ENCODE assay signal across 8 cellular contexts in the genomic region with DNA sequence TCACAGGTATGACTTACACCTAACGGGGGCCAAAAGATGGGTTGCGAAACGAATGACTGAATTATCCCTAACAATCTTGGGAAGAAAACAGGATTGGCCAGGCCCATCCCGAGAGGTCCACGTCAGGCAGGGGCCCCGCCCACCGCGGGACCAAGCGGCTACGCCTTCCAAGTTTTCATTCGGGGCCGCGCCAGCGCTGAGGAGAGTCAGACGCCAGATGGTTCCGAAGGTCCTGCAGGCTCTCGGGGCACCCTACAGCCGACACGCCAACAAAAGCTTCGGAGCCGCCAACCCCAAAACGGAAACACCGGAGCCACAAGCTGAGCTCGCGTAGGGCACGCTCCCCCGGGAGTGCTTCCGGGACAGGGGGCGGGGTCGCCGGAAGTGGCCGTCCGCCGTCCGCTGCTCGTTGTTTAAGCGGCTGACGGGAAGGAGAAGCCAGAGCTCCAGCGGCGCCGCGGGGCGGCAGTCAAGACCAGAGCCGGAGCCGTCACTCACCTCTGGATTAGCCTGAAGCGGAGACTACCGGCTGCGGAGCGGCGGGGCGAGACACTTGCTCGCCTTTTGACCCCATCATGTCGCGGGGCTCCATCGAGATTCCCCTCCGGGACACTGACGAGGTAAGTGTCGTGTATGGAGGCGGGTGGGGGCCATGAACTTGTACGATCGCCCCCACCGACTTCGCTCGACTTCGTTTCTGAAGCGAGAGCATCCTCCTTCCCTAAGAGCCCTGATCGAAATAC. TPM values are rescaled to one million over a fixed set of nuclear protein-coding genes. Genes with fewer than 3 reads are reported as not detected.
DNase-seq lines count a peak whose midpoint lies in the region; ATAC-seq and TF ChIP-seq lines count a peak whose summit lies in the region.

CTR9 (plus strand) TSS at position 409 of the 743 bp plus-strand sequence; CDS start at position 576, 167 bp downstream.

- peaks cover 31 to 34% of the 10 kb centered on the region in 2 experiments for H3K36me3 ChIP-seq in SK-N-SH (replicated peaks in 1 of 2; ENCODE audit: control insufficient read depth in 1 of 2, insufficient read depth in 2 of 2, low read length in 1 of 2)

- H3K9me3 ChIP-seq in SK-N-SH, result no peaks in the 10 kb centered on the region

- H3K4me3 ChIP-seq in SK-N-SH (ENCODE audit: low read depth in 2 of 2, low read length in 1 of 2), result peak within 1 kb of the TSS; percentile 76 to 98

- H3F3A ChIP-seq in SK-N-SH (replicated peaks; ENCODE audit: insufficient read depth), result peaks cover 11% of the 10 kb centered on the region

- DNase-seq in GM10248 (ENCODE audit: extremely low spot score) (peak; percentile 91), NCI-H1048 (lab: John Stamatoyannopoulos, UW) (peak; percentile 54), SK-N-SH (peak; percentile 89), germinal center (ENCODE audit: low spot score) (peak; percentile 80), occipital lobe (lab: John Stamatoyannopoulos, UW) (peak; percentile 86)
- DNase-seq in activated naive CD4-positive, alpha-beta T cell treated with anti-CD3 and anti-CD28 coated beads, Interleukin-2, amount 50 U/mL, for 16 hours, result peak; percentile 91

- peak; percentile 87 for ATAC-seq in HG02571 (IDR thresholded peaks at IDR 0.05; ENCODE audit: unreplicated experiment)

- peak within 1 kb of the TSS; percentile 89 for H3K4me2 ChIP-seq in SK-N-SH

- H3K4me1 ChIP-seq in SK-N-SH (ENCODE audit: control insufficient read depth in 1 of 2, insufficient read depth in 2 of 2, low read depth in 1 of 2, low read length in 1 of 2), result peaks cover 0 to 10% of the 10 kb centered on the region in 2 experiments; a peak in 2 of 4 replicates

- TF ChIP-seq CTCF in GM10248 (IDR thresholded peaks at IDR 0.05; ENCODE audit: control extremely low read depth, extremely low read depth, low read depth, missing control alignments) (peak; percentile 53), SK-N-SH (IDR thresholded peaks at IDR 0.05) (peak; percentile 29; the same call in 1 of the 2 replicates)

- POLR2A ChIA-PET in GM10248 (lab: Yijun Ruan, JAX), result interaction anchor here (0.6 to 1.1 kb wide), 8 partner anchors 10 to 254 kb away, joined by 3 to 5 read pairs (median 4); partner anchors contain the start of genes EIF4G2 and RNF141
- POLR2A ChIA-PET in SK-N-SH (lab: Yijun Ruan, JAX), result interaction anchor here (0.6 to 1.4 kb wide), 11 partner anchors 9 to 358 kb away, joined by 3 to 18 read pairs (median 4); partner anchors contain the start of genes EIF4G2 and RNF141

- H3K27ac ChIP-seq in SK-N-SH (ENCODE audit: low read depth in 2 of 2, low read length in 1 of 2) (peak within 1 kb of the TSS; percentile 94 to 99), temporal lobe (ENCODE audit: low read depth, low read length) (peak within 1 kb of the TSS; percentile 80)

- CTCF ChIA-PET in GM10248 (lab: Yijun Ruan, JAX), result interaction anchor here (0.8 to 1.1 kb wide), 7 partner anchors 9 to 345 kb away, joined by 3 to 6 read pairs (median 4); no protein-coding TSS in a partner anchor
- CTCF ChIA-PET in SK-N-SH (lab: Yijun Ruan, JAX), result interaction anchor here (0.8 to 1.9 kb wide), 4 partner anchors 9 to 34 kb away, joined by 3 to 12 read pairs (median 4); no protein-coding TSS in a partner anchor

- 0 out of 2 replicates have a peak, but pooled peaks cover 6% of the 10 kb centered on the region for H4K20me1 ChIP-seq in SK-N-SH (ENCODE audit: insufficient read depth)

- WGBS in SK-N-SH (ENCODE audit: low lambda C conversion rate), result 0% methylated on average over 10 of the region's 67 CpGs

- H3K27me3 ChIP-seq in SK-N-SH (ENCODE audit: insufficient read depth), result no peaks in the 10 kb centered on the region

- TF ChIP-seq RAD21 in SK-N-SH (IDR thresholded peaks at IDR 0.05; ENCODE audit: low read length), result peak; percentile 47

- H3K9me2 ChIP-seq in SK-N-SH, result no peaks in the 10 kb centered on the region

- H3K79me2 ChIP-seq in SK-N-SH (ENCODE audit: insufficient read depth), result peaks cover 35% of the 10 kb centered on the region

- peak within 1 kb of the TSS; percentile 89 for H2AFZ ChIP-seq in SK-N-SH (ENCODE audit: low read depth)

- TF ChIP-seq EP300 in SK-N-SH (IDR thresholded peaks at IDR 0.05; ENCODE audit: borderline replicate concordance in 1 of 2, low read depth in 1 of 2, low read length in 1 of 2), result peak in 1 of 2 experiments; percentile 30; a peak in 1 of 4 replicates

- H3K9ac ChIP-seq in SK-N-SH, result peak within 1 kb of the TSS; percentile 83

TF ChIP-seq in SK-N-SH, 30 proteins besides CTCF, POLR2A, EP300 and RAD21 (continues in another document):
- TF ChIP-seq GABPA (IDR thresholded peaks at IDR 0.05; ENCODE audit: low read depth) (peak; percentile 99), REST (IDR thresholded peaks at IDR 0.05; ENCODE audit: low read depth, low read length) (peak; percentile 59; the same call in 1 of the 2 replicates), SIN3A (IDR thresholded peaks at IDR 0.05; ENCODE audit: borderline replicate concordance, low read depth, low read length) (peak; percentile 90; the same call in 1 of the 2 replicates), FOXJ3 (CRISPR knock-in tag; IDR thresholded peaks at IDR 0.05) (peak; percentile 72; the same call in 1 of the 2 replicates), MAX (IDR thresholded peaks at IDR 0.05; ENCODE audit: low read depth) (peak; percentile 97), TCF12 (IDR thresholded peaks at IDR 0.05) (peak; percentile 35; the same call in 1 of the 2 replicates), MEF2A (IDR thresholded peaks at IDR 0.05; ENCODE audit: borderline replicate concordance, low read depth) (no peak), SMC3 (IDR thresholded peaks at IDR 0.05; ENCODE audit: low read depth, low read length) (no peak; the same call in 1 of the 2 replicates), FOSL2 (IDR thresholded peaks at IDR 0.05; ENCODE audit: borderline replicate concordance, low read depth) (no peak), POLR2AphosphoS5 (IDR thresholded peaks at IDR 0.05; ENCODE audit: low read depth, low read length) (peak; percentile 91), ZBTB33 (IDR thresholded peaks at IDR 0.05; ENCODE audit: borderline replicate concordance, low read depth) (0 out of 2 replicates have a peak, but pooled peaks have one; percentile 31), RXRA (IDR thresholded peaks at IDR 0.05; ENCODE audit: borderline replicate concordance, low read depth) (no peak), TAF1 (IDR thresholded peaks at IDR 0.05; ENCODE audit: borderline replicate concordance, low read depth, low read length) (peak; percentile 86), CHD2 (IDR thresholded peaks at IDR 0.05; ENCODE audit: low read length, partially characterized antibody) (peak; percentile 84)
- TF ChIP-seq, protein P1, sequence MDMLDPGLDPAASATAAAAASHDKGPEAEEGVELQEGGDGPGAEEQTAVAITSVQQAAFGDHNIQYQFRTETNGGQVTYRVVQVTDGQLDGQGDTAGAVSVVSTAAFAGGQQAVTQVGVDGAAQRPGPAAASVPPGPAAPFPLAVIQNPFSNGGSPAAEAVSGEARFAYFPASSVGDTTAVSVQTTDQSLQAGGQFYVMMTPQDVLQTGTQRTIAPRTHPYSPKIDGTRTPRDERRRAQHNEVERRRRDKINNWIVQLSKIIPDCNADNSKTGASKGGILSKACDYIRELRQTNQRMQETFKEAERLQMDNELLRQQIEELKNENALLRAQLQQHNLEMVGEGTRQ (IDR thresholded peaks at IDR 0.05; ENCODE audit: borderline replicate concordance, low read depth, low read length), result no peak

RNA-seq across cellular contexts. Expression of gene CTR9, which starts in this region (rescaled TPM):
- 10.1 and 13.0 TPM in 2 replicates for polyA plus RNA-seq in SK-N-SH (2012; rRNA removed)
- polyA plus RNA-seq in SK-N-SH (2012; cell fraction: cytosol; rRNA removed), result 16.1 and 18.8 TPM in 2 replicates
- 10.4 and 16.2 TPM in 2 replicates for polyA plus RNA-seq in SK-N-SH (2012; cell fraction: nucleus; rRNA removed)
- total RNA-seq in occipital lobe (36.8 TPM), temporal lobe (31.2 TPM)

Comparison
In these comparisons a context has a peak if more than half of its experiments do, and no peak if none do; other contexts are left out.
1. Peak in every context shown above with its lines: DNase-seq, ATAC-seq, H3K4me3 ChIP-seq and H3K27ac ChIP-seq.